Comparison of ENCODE assay signal across 16 cellular contexts in genomic region chr5:4022056-4022670, GRCh38.
DNase-seq lines count a peak whose midpoint lies in the region; ATAC-seq and TF ChIP-seq lines count a peak whose summit lies in the region.
"Had no signal": no experiment of that assay in that cellular context is flagged by ENCODE, and none has a peak within 500 bp of the region (broad histone marks: within the 10 kb centered on the region; RNA-seq: fewer than 3 reads in every experiment).

No MANE protein-coding gene starts in this region.

- H3K27ac ChIP-seq in BLaER1, result peak overlapping the region; percentile 92
- no peak overlapping the region for H3K27ac ChIP-seq in trophoblast cell (ENCODE audit: low read depth, low read length)
- H3K27ac ChIP-seq in upper lobe of right lung, result no peak overlapping the region
- H3K27ac ChIP-seq: GM23248, HL-60 had no signal

- no peaks in the 10 kb centered on the region for H3K79me1 ChIP-seq in trophoblast cell (ENCODE audit: low read length)

- H2BK5ac ChIP-seq in trophoblast cell (ENCODE audit: low read depth, low read length, poor library complexity), result no peak overlapping the region

- H3K36me3 ChIP-seq in BLaER1 (no peaks in the 10 kb centered on the region; the same call in 1 of the 2 replicates), trophoblast cell (ENCODE audit: control insufficient read depth in 1 of 2, insufficient read depth in 2 of 2, low read length in 2 of 2) (no peaks in the 10 kb centered on the region), upper lobe of right lung (no peaks in the 10 kb centered on the region)

- no peaks in the 10 kb centered on the region for H3K36me3 Mint-ChIP-seq in stimulated activated naive B cell treated with anti-CD40 and anti-IgM and Interleukin-4, amounts not matched to agents 10 μg/mL and 1 μg/mL and 100 μg/mL, for 72 hours
- H3K36me3 Mint-ChIP-seq: CD8-positive, alpha-beta T cell had no signal

- WGBS in trophoblast cell (ENCODE audit: extremely low coverage, insufficient coverage, insufficient read length), result no CpG with 5 or more reads among the region's 19 CpGs

- peak overlapping the region in 1 of 2 donors; percentile 61 for H3K4me3 Mint-ChIP-seq in stimulated activated naive B cell treated with anti-CD40 and anti-IgM and Interleukin-4, amounts not matched to agents 10 μg/mL and 1 μg/mL and 100 μg/mL, for 72 hours
- H3K4me3 Mint-ChIP-seq: CD8-positive, alpha-beta T cell; HFFc6 had no signal

- intact Hi-C loops in upper lobe of right lung (cut with DNase I), result no loop called here

- peaks cover 11 to 45% of the 10 kb centered on the region in 2 donors for H3K27me3 Mint-ChIP-seq in stimulated activated naive B cell treated with anti-CD40 and anti-IgM and Interleukin-4, amounts not matched to agents 10 μg/mL and 1 μg/mL and 100 μg/mL, for 72 hours

- no peak overlapping the region for H4K91ac ChIP-seq in trophoblast cell (ENCODE audit: low read depth, low read length)

- H3K23ac ChIP-seq in trophoblast cell (ENCODE audit: low read length), result no peak overlapping the region

- peak; percentile 41 to 60 for ATAC-seq in stimulated activated naive B cell treated with anti-CD40 and anti-IgM and Interleukin-4, amounts not matched to agents 10 μg/mL and 1 μg/mL and 100 μg/mL, for 72 hours (replicated peaks)
- ATAC-seq in upper lobe of right lung, result no peak
- ATAC-seq: CD8-positive, alpha-beta T cell; HCT116; K562 had no signal

- no peak overlapping the region for H3K27ac Mint-ChIP-seq in stimulated activated naive B cell treated with anti-CD40 and anti-IgM and Interleukin-4, amounts not matched to agents 10 μg/mL and 1 μg/mL and 100 μg/mL, for 72 hours
- H3K27ac Mint-ChIP-seq: CD8-positive, alpha-beta T cell; HFFc6 had no signal

- peaks cover 98% of the 10 kb centered on the region for H3K4me1 ChIP-seq in BLaER1
- no peaks in the 10 kb centered on the region for H3K4me1 ChIP-seq in trophoblast cell (ENCODE audit: control insufficient read depth in 1 of 2, insufficient read depth in 2 of 2, low read length in 2 of 2)
- no peaks in the 10 kb centered on the region for H3K4me1 ChIP-seq in upper lobe of right lung

- no peak overlapping the region for H2BK12ac ChIP-seq in trophoblast cell (ENCODE audit: low read length)

- peak; percentile 0 for DNase-seq in HCEC 1CT
- DNase-seq in NCI-H2171 treated with DMSO at 0.1 percent for 48 hours (lab: John Stamatoyannopoulos, UW), result peak; percentile 44
- DNase-seq in stimulated activated naive B cell treated with anti-CD40 and anti-IgM and Interleukin-4, amounts not matched to agents 10 μg/mL and 1 μg/mL and 100 μg/mL, for 72 hours, result no peak
- no peak for DNase-seq in trophoblast cell
- DNase-seq in upper lobe of right lung, result no peak
- no peak for DNase-seq in medulla oblongata (ENCODE audit: extremely low spot score)
- DNase-seq: ACHN; Calu3; CD8-positive, alpha-beta T cell; DMS79 treated with DMSO at 0.1 percent for 48 hours; GM23248; HFFc6 had no signal

- H4K8ac ChIP-seq in trophoblast cell (ENCODE audit: low read depth, low read length), result no peak overlapping the region

- H4K20me1 ChIP-seq in BLaER1, result no peaks in the 10 kb centered on the region

- H3K9ac ChIP-seq in BLaER1, result peak overlapping the region; percentile 68; the same call in 1 of the 2 replicates
- no peak overlapping the region for H3K9ac ChIP-seq in trophoblast cell (ENCODE audit: low read length)
- H3K9ac ChIP-seq: GM23248 had no signal

- H3K9me3 ChIP-seq in BLaER1 (peaks cover 30% of the 10 kb centered on the region), trophoblast cell (ENCODE audit: insufficient read depth, low read depth, low read length) (no peaks in the 10 kb centered on the region), upper lobe of right lung (no peaks in the 10 kb centered on the region)

- no peak overlapping the region for H2AFZ ChIP-seq in trophoblast cell (ENCODE audit: insufficient read depth, low read length, poor library complexity)
- H2AFZ ChIP-seq: GM23248 had no signal

- H3K4me1 Mint-ChIP-seq in stimulated activated naive B cell treated with anti-CD40 and anti-IgM and Interleukin-4, amounts not matched to agents 10 μg/mL and 1 μg/mL and 100 μg/mL, for 72 hours, result peaks cover 10 to 32% of the 10 kb centered on the region in 2 donors

- H3K14ac ChIP-seq in trophoblast cell (ENCODE audit: low read length), result no peak overlapping the region

- H2AK5ac ChIP-seq in trophoblast cell (ENCODE audit: low read length), result no peak overlapping the region

- H3K79me2 ChIP-seq in trophoblast cell (ENCODE audit: control insufficient read depth, insufficient read depth, low read length, poor library complexity), result no peaks in the 10 kb centered on the region

- no peak overlapping the region for H3K18ac ChIP-seq in trophoblast cell (ENCODE audit: low read length)

- H3K4ac ChIP-seq in trophoblast cell (ENCODE audit: low read depth, low read length), result no peak overlapping the region

- H3K4me2 ChIP-seq in BLaER1 (peak overlapping the region; percentile 85), trophoblast cell (ENCODE audit: low read length) (no peak overlapping the region)

- H3K9me3 Mint-ChIP-seq in stimulated activated naive B cell treated with anti-CD40 and anti-IgM and Interleukin-4, amounts not matched to agents 10 μg/mL and 1 μg/mL and 100 μg/mL, for 72 hours, result peaks cover under 1 to 4% of the 10 kb centered on the region in 2 donors
- H3K9me3 Mint-ChIP-seq: CD8-positive, alpha-beta T cell had no signal

- no peak overlapping the region for H4K12ac ChIP-seq in trophoblast cell (ENCODE audit: low read depth, low read length)

- H2BK120ac ChIP-seq in trophoblast cell (ENCODE audit: insufficient read depth, low read length, poor library complexity), result no peak overlapping the region

- no peak for TF ChIP-seq CTCF in upper lobe of right lung (IDR thresholded peaks at IDR 0.05)

- no peaks in the 10 kb centered on the region for H3K27me3 ChIP-seq in BLaER1
- no peaks in the 10 kb centered on the region for H3K27me3 ChIP-seq in trophoblast cell (ENCODE audit: insufficient read depth, low read length)
- H3K27me3 ChIP-seq in upper lobe of right lung, result no peaks in the 10 kb centered on the region

- H3K4me3 ChIP-seq in BLaER1 (0 out of 2 replicates have a peak overlapping the region, but pooled peaks have one; percentile 31), trophoblast cell (ENCODE audit: low read depth, low read length) (no peak overlapping the region), upper lobe of right lung (no peak overlapping the region)
- H3K4me3 ChIP-seq: GM23248, K562 had no signal

Comparison
In these comparisons a context has a peak if more than half of its experiments do, and no peak if none do; other contexts are left out.
1. DNase-seq: peak in HCEC 1CT (single experiment) and NCI-H2171 treated with DMSO at 0.1 percent for 48 hours (single experiment); none in stimulated activated naive B cell treated with anti-CD40 and anti-IgM and Interleukin-4, amounts not matched to agents 10 μg/mL and 1 μg/mL and 100 μg/mL, for 72 hours (single experiment), trophoblast cell (0 of 2), upper lobe of right lung (single experiment) and medulla oblongata (single experiment).